ENCODE assay signal across 21 cellular contexts in the genomic region with DNA sequence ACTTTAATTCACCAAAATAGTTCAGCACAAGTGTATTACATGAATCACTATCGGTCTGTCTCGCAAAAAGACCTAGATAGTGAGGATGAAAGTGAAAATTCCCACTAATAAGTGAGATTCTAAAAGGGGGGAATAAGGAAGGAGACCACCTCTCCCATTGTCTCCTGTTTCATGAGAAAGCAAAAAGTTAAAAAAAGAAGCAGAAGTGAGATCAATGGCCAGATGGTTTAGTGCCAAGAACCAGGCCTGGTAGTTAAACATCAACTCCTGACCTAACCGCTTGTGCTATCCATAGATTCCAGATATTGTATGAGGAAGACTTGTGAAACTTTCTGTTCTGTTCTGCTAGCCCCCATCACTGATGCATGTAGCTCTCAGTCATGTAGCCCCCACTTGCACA.
"Had no signal": no experiment of that assay in that cellular context is flagged by ENCODE, and none has a peak within 500 bp of the region (broad histone marks: within the 10 kb centered on the region; RNA-seq: fewer than 3 reads in every experiment).

No MANE protein-coding gene starts in this region.

- H3K4me3 Mint-ChIP-seq: activated naive CD8-positive, alpha-beta T cell; activated T-cell treated with anti-CD3 and anti-CD28 coated beads, Interleukin-2, amount 50 U/mL, for 24 hours; activated T-helper 17 cell treated with anti-CD3 and anti-CD28 coated beads, Interleukin-2, amount 50 U/mL, for 72 hours; effector memory CD8-positive, alpha-beta T cell; mesothelial cell of epicardium; natural killer cell had no signal

- DNase-seq: activated CD4-positive, alpha-beta T cell treated with anti-CD3 and anti-CD28 coated beads for 1 hour; activated CD4-positive, alpha-beta T cell treated with anti-CD3 and anti-CD28 coated beads, Interleukin-2, amount 50 U/mL, for 1 hour; activated CD8-positive, alpha-beta memory T cell treated with anti-CD3 and anti-CD28 coated beads, Interleukin-2, amount 50 U/mL, for 4 hours; activated T-cell treated with anti-CD3 and anti-CD28 coated beads, Interleukin-2, amount 50 U/mL, for 24 hours; adrenal gland; central memory CD4-positive, alpha-beta T cell; effector memory CD8-positive, alpha-beta T cell; kidney; left lung; natural killer cell; retina; spleen; stimulated activated CD4-positive, alpha-beta T cell treated with anti-CD3 and anti-CD28 coated beads, Interleukin-4, amount 100 ng/mL, for 1 hour; stimulated activated naive CD4-positive, alpha-beta T cell; T-helper 1 cell; upper lobe of left lung had no signal

- H3K27ac ChIP-seq: adrenal gland, ascending aorta, left lung, spleen, upper lobe of left lung had no signal

- H3K4me1 Mint-ChIP-seq: activated T-helper 17 cell treated with anti-CD3 and anti-CD28 coated beads, Interleukin-2, amount 50 U/mL, for 72 hours; mesothelial cell of epicardium; natural killer cell had no signal

- H3K36me3 ChIP-seq: adrenal gland, ascending aorta, upper lobe of left lung had no signal

- H3K4me3 ChIP-seq: adrenal gland, ascending aorta, left lung, spleen, upper lobe of left lung had no signal

- H3K27me3 ChIP-seq: adrenal gland, ascending aorta, left lung, spleen, upper lobe of left lung had no signal

- FAIRE-seq: colon, kidney had no signal

- H3K4me1 ChIP-seq: adrenal gland, ascending aorta, left lung, spleen, upper lobe of left lung had no signal

- H3K27ac Mint-ChIP-seq: activated naive CD8-positive, alpha-beta T cell; activated T-cell treated with anti-CD3 and anti-CD28 coated beads, Interleukin-2, amount 50 U/mL, for 24 hours; activated T-helper 17 cell treated with anti-CD3 and anti-CD28 coated beads, Interleukin-2, amount 50 U/mL, for 72 hours; effector memory CD8-positive, alpha-beta T cell; mesothelial cell of epicardium; natural killer cell had no signal

- ATAC-seq: activated T-helper 17 cell treated with anti-CD3 and anti-CD28 coated beads, Interleukin-2, amount 50 U/mL, for 72 hours; effector memory CD8-positive, alpha-beta T cell; left lung; natural killer cell had no signal

- H3K27me3 Mint-ChIP-seq: activated naive CD8-positive, alpha-beta T cell; activated T-cell treated with anti-CD3 and anti-CD28 coated beads, Interleukin-2, amount 50 U/mL, for 24 hours; activated T-helper 17 cell treated with anti-CD3 and anti-CD28 coated beads, Interleukin-2, amount 50 U/mL, for 72 hours; effector memory CD8-positive, alpha-beta T cell had no signal

- H3K9me3 Mint-ChIP-seq: activated T-helper 17 cell treated with anti-CD3 and anti-CD28 coated beads, Interleukin-2, amount 50 U/mL, for 72 hours had no signal
